In genomic region chr20:48298851-48299484, GRCh38 we compare ENCODE assay signal across 10 cellular contexts.
DNase-seq lines count a peak whose midpoint lies in the region; ATAC-seq and TF ChIP-seq lines count a peak whose summit lies in the region.
"Had no signal": no experiment of that assay in that cellular context is flagged by ENCODE, and none has a peak within 500 bp of the region (broad histone marks: within the 10 kb centered on the region; RNA-seq: fewer than 3 reads in every experiment).

No MANE protein-coding gene starts in this region.

- H3K27me3 ChIP-seq in osteoblast (ENCODE audit: insufficient read depth, low read length) = peaks cover 14% of the 10 kb centered on the region

- H3K4me1 Mint-ChIP-seq in chondrocyte (ENCODE audit: low read depth) = peaks cover 44% of the 10 kb centered on the region
- H3K4me1 Mint-ChIP-seq in activated CD8-positive, alpha-beta T cell treated with anti-CD3 and anti-CD28 coated beads for 36 hours (ENCODE audit: low read depth) = no peaks in the 10 kb centered on the region

- no peak overlapping the region for H3K4me3 ChIP-seq in osteoblast (ENCODE audit: insufficient read depth, low read length)

- ATAC-seq in activated CD8-positive, alpha-beta T cell treated with anti-CD3 and anti-CD28 coated beads for 36 hours = no peak
- ATAC-seq: activated T-cell treated with anti-CD3 and anti-CD28 coated beads, Interleukin-2, amount 50 U/mL, for 72 hours had no signal

- peaks cover 5% of the 10 kb centered on the region for H3K27me3 Mint-ChIP-seq in chondrocyte (ENCODE audit: low read depth)
- H3K27me3 Mint-ChIP-seq in activated CD8-positive, alpha-beta T cell treated with anti-CD3 and anti-CD28 coated beads for 36 hours = peaks cover 7% of the 10 kb centered on the region

- peaks cover 3% of the 10 kb centered on the region for H3K9me3 Mint-ChIP-seq in chondrocyte (ENCODE audit: low read depth)
- H3K9me3 Mint-ChIP-seq in activated CD8-positive, alpha-beta T cell treated with anti-CD3 and anti-CD28 coated beads for 36 hours = no peaks in the 10 kb centered on the region

- H3K79me2 ChIP-seq in osteoblast (ENCODE audit: insufficient read depth, low read length) = no peaks in the 10 kb centered on the region

- H3K4me1 ChIP-seq in osteoblast (ENCODE audit: insufficient read depth, low read length) = peaks cover 35% of the 10 kb centered on the region

- POLR2A ChIA-PET in activated CD8-positive, alpha-beta T cell treated with anti-CD3 and anti-CD28 coated beads for 36 hours (lab: Charles Lee) = no interaction called here

- H3K4me3 Mint-ChIP-seq in chondrocyte (ENCODE audit: unreplicated experiment) = no peak overlapping the region
- H3K4me3 Mint-ChIP-seq in activated CD8-positive, alpha-beta T cell treated with anti-CD3 and anti-CD28 coated beads for 36 hours = no peak overlapping the region
- H3K4me3 Mint-ChIP-seq: activated T-cell treated with anti-CD3 and anti-CD28 coated beads, Interleukin-2, amount 50 U/mL, for 72 hours had no signal

- peak overlapping the region; percentile 52 for H3K27ac ChIP-seq in osteoblast (ENCODE audit: low read depth, low read length)

- H3K36me3 ChIP-seq in osteoblast (ENCODE audit: insufficient read depth, low read length) = no peaks in the 10 kb centered on the region

- peak overlapping the region; percentile 94 for H3K27ac Mint-ChIP-seq in chondrocyte (ENCODE audit: unreplicated experiment)
- H3K27ac Mint-ChIP-seq in activated CD8-positive, alpha-beta T cell treated with anti-CD3 and anti-CD28 coated beads for 36 hours = no peak overlapping the region
- H3K27ac Mint-ChIP-seq: activated T-cell treated with anti-CD3 and anti-CD28 coated beads, Interleukin-2, amount 50 U/mL, for 72 hours had no signal

- DNase-seq in ELR (ENCODE audit: low read depth) (peak; percentile 93), NCI-H2227 (lab: John Stamatoyannopoulos, UW; ENCODE audit: unreplicated experiment) (peak; percentile 54), chondrocyte (ENCODE audit: low spot score) (no peak), osteoblast (ENCODE audit: insufficient read length, low spot score, missing footprints) (no peak), GM03348 (ENCODE audit: low spot score) (no peak), NCI-H1417 treated with DMSO at 0.1 percent for 48 hours (lab: John Stamatoyannopoulos, UW) (no peak)
- DNase-seq in activated CD4-positive, alpha-beta T cell treated with anti-CD3 and anti-CD28 coated beads, Interleukin-2, amount 50 U/mL, for 4 hours = no peak
- DNase-seq in activated CD8-positive, alpha-beta T cell treated with anti-CD3 and anti-CD28 coated beads for 36 hours = no peak
- DNase-seq: activated T-cell treated with anti-CD3 and anti-CD28 coated beads, Interleukin-2, amount 50 U/mL, for 72 hours; left cardiac atrium had no signal

- H3K36me3 Mint-ChIP-seq in chondrocyte (ENCODE audit: low read depth) = peaks cover 2% of the 10 kb centered on the region
- no peaks in the 10 kb centered on the region for H3K36me3 Mint-ChIP-seq in activated CD8-positive, alpha-beta T cell treated with anti-CD3 and anti-CD28 coated beads for 36 hours (ENCODE audit: low read depth)

- no peaks in the 10 kb centered on the region for H3K9me3 ChIP-seq in osteoblast (ENCODE audit: low read depth, low read length)

- CTCF ChIA-PET in activated CD8-positive, alpha-beta T cell treated with anti-CD3 and anti-CD28 coated beads for 36 hours (lab: Charles Lee) = no interaction called here

- no peak overlapping the region for H3K4me2 ChIP-seq in osteoblast (ENCODE audit: insufficient read depth, low read length)

- no peaks in the 10 kb centered on the region for H4K20me1 ChIP-seq in osteoblast (ENCODE audit: insufficient read depth, low read length)

- no peak overlapping the region for H2AFZ ChIP-seq in osteoblast (ENCODE audit: low read length)

- intact Hi-C loops in activated CD8-positive, alpha-beta T cell treated with anti-CD3 and anti-CD28 coated beads for 36 hours (cut with micrococcal nuclease) = no loop called here

- no peak for TF ChIP-seq CTCF in chondrocyte (IDR thresholded peaks at IDR 0.05)
- TF ChIP-seq CTCF in osteoblast (IDR thresholded peaks at IDR 0.05; ENCODE audit: extremely low read depth, low read depth, low read length) = no peak
- no peak for TF ChIP-seq CTCF in activated CD8-positive, alpha-beta T cell treated with anti-CD3 and anti-CD28 coated beads for 36 hours (IDR thresholded peaks at IDR 0.05)

Comparison
In these comparisons a context has a peak if more than half of its experiments do, and no peak if none do; other contexts are left out.
1. DNase-seq: peak in ELR (single experiment) and NCI-H2227 (single experiment); none in chondrocyte (single experiment), osteoblast (single experiment), activated CD4-positive, alpha-beta T cell treated with anti-CD3 and anti-CD28 coated beads, Interleukin-2, amount 50 U/mL, for 4 hours (0 of 2), GM03348 (single experiment), activated CD8-positive, alpha-beta T cell treated with anti-CD3 and anti-CD28 coated beads for 36 hours (single experiment) and NCI-H1417 treated with DMSO at 0.1 percent for 48 hours (single experiment).